ENCODE assay signal across 1 cellular context in the genomic region with DNA sequence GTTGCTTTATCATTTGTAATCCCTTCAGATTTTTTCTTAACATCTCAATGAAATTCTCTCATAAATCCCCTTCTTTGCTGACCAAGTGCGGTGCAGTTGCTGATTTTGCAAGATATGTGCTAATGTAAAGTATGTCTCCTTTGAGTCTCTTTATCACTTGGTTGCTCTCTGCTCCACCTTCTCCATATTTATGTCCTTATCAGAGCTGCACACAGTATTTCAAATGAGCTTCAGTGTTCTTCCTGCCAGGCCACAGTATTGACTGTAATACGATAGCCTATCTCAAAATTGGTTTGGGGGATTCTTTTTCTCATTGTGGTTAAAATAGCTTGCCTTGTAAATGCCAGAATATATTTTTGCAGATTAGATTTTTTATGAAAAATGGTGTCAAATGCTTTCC.
TF ChIP-seq lines count a peak whose summit lies in the region.

No MANE protein-coding gene starts in this region.

TF ChIP-seq in GM23338, 12 proteins besides CTCF, POLR2A, EP300 and RAD21 (continued from another document):
- TF ChIP-seq, protein P1, sequence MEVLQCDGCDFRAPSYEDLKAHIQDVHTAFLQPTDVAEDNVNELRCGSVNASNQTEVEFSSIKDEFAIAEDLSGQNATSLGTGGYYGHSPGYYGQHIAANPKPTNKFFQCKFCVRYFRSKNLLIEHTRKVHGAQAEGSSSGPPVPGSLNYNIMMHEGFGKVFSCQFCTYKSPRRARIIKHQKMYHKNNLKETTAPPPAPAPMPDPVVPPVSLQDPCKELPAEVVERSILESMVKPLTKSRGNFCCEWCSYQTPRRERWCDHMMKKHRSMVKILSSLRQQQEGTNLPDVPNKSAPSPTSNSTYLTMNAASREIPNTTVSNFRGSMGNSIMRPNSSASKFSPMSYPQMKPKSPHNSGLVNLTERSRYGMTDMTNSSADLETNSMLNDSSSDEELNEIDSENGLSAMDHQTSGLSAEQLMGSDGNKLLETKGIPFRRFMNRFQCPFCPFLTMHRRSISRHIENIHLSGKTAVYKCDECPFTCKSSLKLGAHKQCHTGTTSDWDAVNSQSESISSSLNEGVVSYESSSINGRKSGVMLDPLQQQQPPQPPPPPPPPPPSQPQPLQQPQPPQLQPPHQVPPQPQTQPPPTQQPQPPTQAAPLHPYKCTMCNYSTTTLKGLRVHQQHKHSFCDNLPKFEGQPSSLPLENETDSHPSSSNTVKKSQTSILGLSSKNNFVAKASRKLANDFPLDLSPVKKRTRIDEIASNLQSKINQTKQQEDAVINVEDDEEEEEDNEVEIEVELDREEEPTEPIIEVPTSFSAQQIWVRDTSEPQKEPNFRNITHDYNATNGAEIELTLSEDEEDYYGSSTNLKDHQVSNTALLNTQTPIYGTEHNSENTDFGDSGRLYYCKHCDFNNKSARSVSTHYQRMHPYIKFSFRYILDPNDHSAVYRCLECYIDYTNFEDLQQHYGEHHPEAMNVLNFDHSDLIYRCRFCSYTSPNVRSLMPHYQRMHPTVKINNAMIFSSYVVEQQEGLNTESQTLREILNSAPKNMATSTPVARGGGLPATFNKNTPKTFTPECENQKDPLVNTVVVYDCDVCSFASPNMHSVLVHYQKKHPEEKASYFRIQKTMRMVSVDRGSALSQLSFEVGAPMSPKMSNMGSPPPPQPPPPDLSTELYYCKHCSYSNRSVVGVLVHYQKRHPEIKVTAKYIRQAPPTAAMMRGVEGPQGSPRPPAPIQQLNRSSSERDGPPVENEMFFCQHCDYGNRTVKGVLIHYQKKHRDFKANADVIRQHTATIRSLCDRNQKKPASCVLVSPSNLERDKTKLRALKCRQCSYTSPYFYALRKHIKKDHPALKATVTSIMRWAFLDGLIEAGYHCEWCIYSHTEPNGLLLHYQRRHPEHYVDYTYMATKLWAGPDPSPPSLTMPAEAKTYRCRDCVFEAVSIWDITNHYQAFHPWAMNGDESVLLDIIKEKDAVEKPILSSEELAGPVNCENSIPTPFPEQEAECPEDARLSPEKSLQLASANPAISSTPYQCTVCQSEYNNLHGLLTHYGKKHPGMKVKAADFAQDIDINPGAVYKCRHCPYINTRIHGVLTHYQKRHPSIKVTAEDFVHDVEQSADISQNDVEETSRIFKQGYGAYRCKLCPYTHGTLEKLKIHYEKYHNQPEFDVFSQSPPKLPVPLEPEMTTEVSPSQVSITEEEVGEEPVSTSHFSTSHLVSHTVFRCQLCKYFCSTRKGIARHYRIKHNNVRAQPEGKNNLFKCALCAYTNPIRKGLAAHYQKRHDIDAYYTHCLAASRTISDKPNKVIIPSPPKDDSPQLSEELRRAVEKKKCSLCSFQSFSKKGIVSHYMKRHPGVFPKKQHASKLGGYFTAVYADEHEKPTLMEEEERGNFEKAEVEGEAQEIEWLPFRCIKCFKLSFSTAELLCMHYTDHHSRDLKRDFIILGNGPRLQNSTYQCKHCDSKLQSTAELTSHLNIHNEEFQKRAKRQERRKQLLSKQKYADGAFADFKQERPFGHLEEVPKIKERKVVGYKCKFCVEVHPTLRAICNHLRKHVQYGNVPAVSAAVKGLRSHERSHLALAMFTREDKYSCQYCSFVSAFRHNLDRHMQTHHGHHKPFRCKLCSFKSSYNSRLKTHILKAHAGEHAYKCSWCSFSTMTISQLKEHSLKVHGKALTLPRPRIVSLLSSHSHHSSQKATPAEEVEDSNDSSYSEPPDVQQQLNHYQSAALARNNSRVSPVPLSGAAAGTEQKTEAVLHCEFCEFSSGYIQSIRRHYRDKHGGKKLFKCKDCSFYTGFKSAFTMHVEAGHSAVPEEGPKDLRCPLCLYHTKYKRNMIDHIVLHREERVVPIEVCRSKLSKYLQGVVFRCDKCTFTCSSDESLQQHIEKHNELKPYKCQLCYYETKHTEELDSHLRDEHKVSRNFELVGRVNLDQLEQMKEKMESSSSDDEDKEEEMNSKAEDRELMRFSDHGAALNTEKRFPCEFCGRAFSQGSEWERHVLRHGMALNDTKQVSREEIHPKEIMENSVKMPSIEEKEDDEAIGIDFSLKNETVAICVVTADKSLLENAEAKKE (CRISPR knock-in tag; IDR thresholded peaks at IDR 0.05): no peak
- no peak for TF ChIP-seq STAT1 (IDR thresholded peaks at IDR 0.05; ENCODE audit: unreplicated experiment)
- no peak for TF ChIP-seq POLR2AphosphoS5 (IDR thresholded peaks at IDR 0.05; ENCODE audit: low read depth)
- TF ChIP-seq EZH2phosphoT487 (IDR thresholded peaks at IDR 0.05; ENCODE audit: unreplicated experiment): no peak
- TF ChIP-seq ZNF114 (CRISPR knock-in tag; IDR thresholded peaks at IDR 0.05): no peak
- TF ChIP-seq, protein P2, sequence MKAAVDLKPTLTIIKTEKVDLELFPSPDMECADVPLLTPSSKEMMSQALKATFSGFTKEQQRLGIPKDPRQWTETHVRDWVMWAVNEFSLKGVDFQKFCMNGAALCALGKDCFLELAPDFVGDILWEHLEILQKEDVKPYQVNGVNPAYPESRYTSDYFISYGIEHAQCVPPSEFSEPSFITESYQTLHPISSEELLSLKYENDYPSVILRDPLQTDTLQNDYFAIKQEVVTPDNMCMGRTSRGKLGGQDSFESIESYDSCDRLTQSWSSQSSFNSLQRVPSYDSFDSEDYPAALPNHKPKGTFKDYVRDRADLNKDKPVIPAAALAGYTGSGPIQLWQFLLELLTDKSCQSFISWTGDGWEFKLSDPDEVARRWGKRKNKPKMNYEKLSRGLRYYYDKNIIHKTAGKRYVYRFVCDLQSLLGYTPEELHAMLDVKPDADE (IDR thresholded peaks at IDR 0.05): no peak
- TF ChIP-seq EZH2 (IDR thresholded peaks at IDR 0.05; ENCODE audit: low read depth, unreplicated experiment): no peak
- no peak for TF ChIP-seq CREB1 (CRISPR knock-in tag; IDR thresholded peaks at IDR 0.05; ENCODE audit: low read depth)
- no peak for TF ChIP-seq JUNB (IDR thresholded peaks at IDR 0.05; ENCODE audit: unreplicated experiment)
